ENCODE assay signal across 14 cellular contexts in genomic region chr11:24267015-24267414, GRCh38.
"Had no signal": no experiment of that assay in that cellular context is flagged by ENCODE, and none has a peak within 500 bp of the region (broad histone marks: within the 10 kb centered on the region; RNA-seq: fewer than 3 reads in every experiment).

No MANE protein-coding gene starts in this region.

- H3K9me3 ChIP-seq: ascending aorta, colonic mucosa, neutrophil, pancreas, thoracic aorta had no signal

- H3K4me3 ChIP-seq: ascending aorta, colonic mucosa, pancreas, thoracic aorta had no signal

- H3K4me1 ChIP-seq: ascending aorta, colonic mucosa, pancreas had no signal

- DNase-seq: activated CD4-positive, alpha-beta T cell treated with anti-CD3 and anti-CD28 coated beads for 1 hour; activated CD4-positive, alpha-beta T cell treated with anti-CD3 and anti-CD28 coated beads, Interleukin-2, amount 50 U/mL, for 4 hours; activated gamma-delta T cell; colonic mucosa; endodermal cell; foreskin fibroblast; mesenchymal stem cell; naive thymus-derived CD4-positive, alpha-beta T cell; pancreas; stimulated activated naive B cell treated with anti-CD40 and anti-IgM and Interleukin-4, amounts not matched to agents 10 μg/mL and 1 μg/mL and 100 μg/mL, for 72 hours had no signal

- H3K27ac ChIP-seq: ascending aorta, colonic mucosa, epithelial cell of prostate, neutrophil, pancreas, thoracic aorta had no signal

- ATAC-seq: naive thymus-derived CD4-positive, alpha-beta T cell; stimulated activated naive B cell treated with anti-CD40 and anti-IgM and Interleukin-4, amounts not matched to agents 10 μg/mL and 1 μg/mL and 100 μg/mL, for 72 hours had no signal

- H3K36me3 ChIP-seq: ascending aorta, colonic mucosa, neutrophil, pancreas, thoracic aorta had no signal

- H3K27me3 ChIP-seq: ascending aorta, colonic mucosa, neutrophil, pancreas had no signal
